Comparison of ENCODE assay signal across 27 cellular contexts in the genomic region with DNA sequence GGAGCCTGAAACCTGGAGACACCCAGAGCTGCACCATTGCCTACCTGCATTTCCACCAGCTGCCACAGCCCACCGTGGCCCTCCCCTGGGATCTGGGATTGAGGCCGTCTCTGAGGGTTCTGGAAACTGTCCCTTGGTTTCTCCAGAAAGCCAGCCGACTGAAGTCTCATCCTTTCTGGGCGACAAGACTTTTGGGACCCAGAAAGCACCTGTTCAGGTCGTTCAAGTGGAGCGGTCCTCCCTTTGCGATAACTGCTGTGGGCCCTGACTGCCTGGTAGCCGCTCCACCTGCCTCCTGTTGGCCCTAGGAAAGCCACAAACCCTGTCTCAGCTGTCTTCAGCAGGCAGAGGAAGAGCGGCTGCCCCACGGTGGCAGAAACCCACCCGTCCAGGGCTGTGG.
"Had no signal": no experiment of that assay in that cellular context is flagged by ENCODE, and none has a peak within 500 bp of the region (broad histone marks: within the 10 kb centered on the region; RNA-seq: fewer than 3 reads in every experiment).

No MANE protein-coding gene starts in this region.

- H3K4me1 ChIP-seq: pancreas, psoas muscle, right lobe of liver, sigmoid colon, testis, tibial artery, transverse colon, vagina had no signal

- H3K27me3 ChIP-seq: neutrophil, pancreas, right lobe of liver, sigmoid colon, testis, transverse colon, vagina had no signal

- H3K4me3 ChIP-seq: pancreas, psoas muscle, right lobe of liver, sigmoid colon, suprapubic skin, testis, tibial artery, transverse colon, vagina had no signal

- H3K27ac ChIP-seq: neutrophil, pancreas, psoas muscle, right lobe of liver, sigmoid colon, suprapubic skin, testis, tibial artery, transverse colon, vagina had no signal

- ATAC-seq: naive thymus-derived CD8-positive, alpha-beta T cell; natural killer cell treated with Interleukin-12 subunit alpha and Interleukin-12 subunit beta and Interleukin-15 and Interleukin-18, amount 100 ng/mL, for 72 hours; pancreas; psoas muscle; right cardiac atrium; right lobe of liver; stimulated activated memory B cell treated with anti-CD40 and anti-IgM and Interleukin-4, amounts not matched to agents 10 μg/mL and 1 μg/mL and 100 μg/mL, for 72 hours; stimulated activated naive CD8-positive, alpha-beta T cell treated with anti-CD3 and anti-CD28 coated beads, Interleukin-15, amount 100 ng/mL, for 72 hours had no signal

- H3K9me3 ChIP-seq: neutrophil, pancreas, psoas muscle, right lobe of liver, sigmoid colon, suprapubic skin, testis, tibial artery, transverse colon, vagina had no signal

- FAIRE-seq: pancreas, small intestine, urothelium cell line had no signal

- H3K36me3 ChIP-seq: neutrophil, pancreas, right lobe of liver, sigmoid colon, suprapubic skin, tibial artery, transverse colon, vagina had no signal

- DNase-seq: naive B cell; nephron progenitor cell; nucleus accumbens; pancreas; psoas muscle; right cardiac atrium; right lobe of liver; sigmoid colon; small intestine; stimulated activated CD4-positive, alpha-beta T cell treated with anti-CD3 and anti-CD28 coated beads, Interleukin-12 subunit alpha, Interleukin-12 subunit beta, amount 100 ng/mL, for 4 hours; stimulated activated CD4-positive, alpha-beta T cell treated with anti-CD3 and anti-CD28 coated beads, Interleukin-1b, Interleukin-23, amount 100 ng/mL, for 48 hours; stimulated activated CD4-positive, alpha-beta T cell treated with anti-CD3 and anti-CD28 coated beads, Interleukin-4, amount 100 ng/mL, for 1 hour; stimulated activated CD4-positive, alpha-beta T cell treated with anti-CD3 and anti-CD28 coated beads, Interleukin-4, amount 100 ng/mL, for 4 hours; stimulated activated CD8-positive, alpha-beta memory T cell treated with anti-CD3 and anti-CD28 coated beads, Interleukin-4, amount 100 ng/mL, for 48 hours; stimulated activated naive CD4-positive, alpha-beta T cell treated with Interleukin-2 at 50 U/mL for 16 hours; stimulated activated naive CD8-positive, alpha-beta T cell treated with anti-CD3 and anti-CD28 coated beads, Interleukin-15, amount 100 ng/mL, for 72 hours; substantia nigra; testis; tibial artery; transverse colon had no signal
